Comparison of ENCODE assay signal across 15 cellular contexts in the genomic region with DNA sequence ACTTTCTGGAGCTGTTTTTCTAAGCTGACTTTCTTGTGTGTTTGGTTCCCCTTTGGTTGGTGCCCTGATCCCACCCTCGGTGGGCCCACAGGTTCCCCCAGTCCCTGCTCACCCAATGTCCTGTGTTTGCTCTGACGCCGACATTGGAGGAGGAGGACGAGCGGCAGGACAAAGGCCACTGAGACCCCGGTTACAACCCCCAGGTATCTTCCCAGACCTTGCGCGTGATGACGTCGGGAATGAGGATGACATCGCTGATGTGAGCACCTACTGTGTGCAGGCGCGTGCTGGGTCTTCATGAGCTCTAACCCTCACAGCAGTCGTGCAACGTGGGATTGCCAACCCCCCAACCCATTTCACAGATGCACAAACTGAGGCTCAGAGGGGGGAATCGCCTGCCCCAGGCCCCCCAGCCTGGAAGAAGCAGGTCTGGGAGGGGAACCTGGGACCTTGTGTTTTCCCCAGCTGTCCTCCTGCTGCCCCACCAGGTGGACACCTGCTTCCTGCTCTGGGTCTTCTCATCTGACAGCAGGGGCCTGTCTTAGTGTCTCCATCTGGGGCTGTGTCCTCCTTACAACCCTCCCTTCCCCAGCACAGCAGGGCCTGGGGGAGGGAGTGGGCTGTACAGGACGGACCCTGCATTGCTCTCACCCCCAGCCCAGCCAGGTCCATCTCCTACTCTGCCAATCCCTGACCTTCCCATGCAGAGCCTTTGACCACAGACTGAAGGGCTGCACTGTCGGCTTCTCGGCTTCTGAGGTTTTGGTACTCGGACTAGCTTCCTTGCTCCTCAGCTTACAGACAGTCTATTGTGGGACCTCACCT. TPM values are rescaled to one million over a fixed set of nuclear protein-coding genes. Genes with fewer than 3 reads are reported as not detected.
DNase-seq lines count a peak whose midpoint lies in the region; ATAC-seq lines count a peak whose summit lies in the region.
"Had no signal": no experiment of that assay in that cellular context is flagged by ENCODE, and none has a peak within 500 bp of the region (broad histone marks: within the 10 kb centered on the region; RNA-seq: fewer than 3 reads in every experiment).

No MANE protein-coding gene starts in this region.

- H3K9me2 ChIP-seq in GM23248 (ENCODE audit: insufficient read depth) = no peaks in the 10 kb centered on the region

- H3K4me1 ChIP-seq in GM23248 (ENCODE audit: insufficient read depth) = no peaks in the 10 kb centered on the region

- no peaks in the 10 kb centered on the region for H3K79me2 ChIP-seq in GM23248 (ENCODE audit: insufficient read depth)

- no peaks in the 10 kb centered on the region for H3K36me3 ChIP-seq in GM23248 (ENCODE audit: low read depth)
- H3K36me3 ChIP-seq: thoracic aorta had no signal

- CTCF ChIA-PET in T-cell (lab: Charles Lee) = no interaction called here

- no peak overlapping the region for H3K4me3 ChIP-seq in GM23248
- H3K4me3 ChIP-seq: thoracic aorta had no signal

- no peak overlapping the region for H3K27ac ChIP-seq in GM23248
- H3K27ac ChIP-seq: thoracic aorta had no signal

- H3K4me2 ChIP-seq in GM23248 (ENCODE audit: unreplicated experiment) = no peak overlapping the region

- DNase-seq in activated T-cell treated with anti-CD3 and anti-CD28 coated beads, Interleukin-2, amount 50 U/mL, for 4 hours = no peak
- DNase-seq in activated T-cell treated with anti-CD3 and anti-CD28 coated beads, Interleukin-2, amount 50 U/mL, for 48 hours = no peak
- DNase-seq in T-cell = no peak
- DNase-seq in left lobe of liver (ENCODE audit: low spot score) = no peak
- DNase-seq in stimulated activated naive B cell treated with anti-CD40 and anti-IgM and Interleukin-4, amounts not matched to agents 10 μg/mL and 1 μg/mL and 100 μg/mL, for 72 hours = no peak
- DNase-seq in Kasumi-1 (lab: John Stamatoyannopoulos, UW) = no peak
- no peak for DNase-seq in NCI-H69 (lab: John Stamatoyannopoulos, UW)
- no peak for DNase-seq in GM23248
- DNase-seq: activated CD4-positive, CD25-positive, alpha-beta regulatory T cell had no signal

- peak in 1 of 2 donors; percentile 10 for ATAC-seq in activated T-cell treated with anti-CD3 and anti-CD28 coated beads, Interleukin-2, amount 50 U/mL, for 4 hours
- peak in 2 of 4 experiments; percentile 10 to 30 for ATAC-seq in T-cell (replicated peaks in 1 of 4)
- ATAC-seq in left lobe of liver = peak; percentile 27
- peak; percentile 7 to 19 for ATAC-seq in stimulated activated naive B cell treated with anti-CD40 and anti-IgM and Interleukin-4, amounts not matched to agents 10 μg/mL and 1 μg/mL and 100 μg/mL, for 72 hours (replicated peaks)

- POLR2A ChIA-PET in T-cell (lab: Charles Lee) = no interaction called here

- no peaks in the 10 kb centered on the region for H4K20me1 ChIP-seq in GM23248 (ENCODE audit: insufficient read depth)

- no peaks in the 10 kb centered on the region for H3K9me3 Mint-ChIP-seq in activated T-cell treated with anti-CD3 and anti-CD28 coated beads, Interleukin-2, amount 50 U/mL, for 4 hours
- no peaks in the 10 kb centered on the region for H3K9me3 Mint-ChIP-seq in T-cell
- no peaks in the 10 kb centered on the region for H3K9me3 Mint-ChIP-seq in stimulated activated naive B cell treated with anti-CD40 and anti-IgM and Interleukin-4, amounts not matched to agents 10 μg/mL and 1 μg/mL and 100 μg/mL, for 72 hours
- H3K9me3 Mint-ChIP-seq: activated T-cell treated with anti-CD3 and anti-CD28 coated beads, Interleukin-2, amount 50 U/mL, for 24 hours; neural crest cell had no signal

- H3F3A ChIP-seq in GM23248 (ENCODE audit: insufficient read depth) = no peaks in the 10 kb centered on the region

- H3K4me3 Mint-ChIP-seq in activated T-cell treated with anti-CD3 and anti-CD28 coated beads, Interleukin-2, amount 50 U/mL, for 4 hours = peak overlapping the region; percentile 1
- H3K4me3 Mint-ChIP-seq in T-cell = peak overlapping the region in 2 of 3 donors; percentile 4 to 52
- H3K4me3 Mint-ChIP-seq in stimulated activated naive B cell treated with anti-CD40 and anti-IgM and Interleukin-4, amounts not matched to agents 10 μg/mL and 1 μg/mL and 100 μg/mL, for 72 hours = no peak overlapping the region
- H3K4me3 Mint-ChIP-seq: activated T-cell treated with anti-CD3 and anti-CD28 coated beads, Interleukin-2, amount 50 U/mL, for 24 hours; neural crest cell had no signal

- H3K36me3 Mint-ChIP-seq in activated T-cell treated with anti-CD3 and anti-CD28 coated beads, Interleukin-2, amount 50 U/mL, for 4 hours (ENCODE audit: insufficient read depth) = no peaks in the 10 kb centered on the region
- no peaks in the 10 kb centered on the region for H3K36me3 Mint-ChIP-seq in T-cell
- no peaks in the 10 kb centered on the region for H3K36me3 Mint-ChIP-seq in stimulated activated naive B cell treated with anti-CD40 and anti-IgM and Interleukin-4, amounts not matched to agents 10 μg/mL and 1 μg/mL and 100 μg/mL, for 72 hours

- H3K27me3 Mint-ChIP-seq in activated T-cell treated with anti-CD3 and anti-CD28 coated beads, Interleukin-2, amount 50 U/mL, for 4 hours (ENCODE audit: low read depth) = peaks cover 13% of the 10 kb centered on the region
- peaks cover 0 to 23% of the 10 kb centered on the region in 2 donors for H3K27me3 Mint-ChIP-seq in T-cell
- H3K27me3 Mint-ChIP-seq in stimulated activated naive B cell treated with anti-CD40 and anti-IgM and Interleukin-4, amounts not matched to agents 10 μg/mL and 1 μg/mL and 100 μg/mL, for 72 hours = peaks cover 17 to 61% of the 10 kb centered on the region in 2 donors

- H2AFZ ChIP-seq in GM23248 = no peak overlapping the region

- H3K27me3 ChIP-seq in GM23248 (replicated peaks; ENCODE audit: insufficient read depth) = peaks cover 13% of the 10 kb centered on the region; the same call in 1 of the 2 replicates

- H3K9ac ChIP-seq in GM23248 = no peak overlapping the region

- in situ Hi-C loops in GM23248 (cut with MboI) = no loop called here

- 75% methylated on average over 20 of the region's 20 CpGs for WGBS in GM23248 (ENCODE audit: low coverage in 1 of 2, low lambda C conversion rate in 2 of 2, missing lambda C conversion rate in 2 of 2), 2 experiments

- H3K27ac Mint-ChIP-seq in T-cell = peak overlapping the region; percentile 70 to 81
- H3K27ac Mint-ChIP-seq in stimulated activated naive B cell treated with anti-CD40 and anti-IgM and Interleukin-4, amounts not matched to agents 10 μg/mL and 1 μg/mL and 100 μg/mL, for 72 hours = peak overlapping the region; percentile 77

- no peaks in the 10 kb centered on the region for H3K9me3 ChIP-seq in GM23248 (ENCODE audit: low read depth)
- H3K9me3 ChIP-seq: thoracic aorta had no signal

- H3K4me1 Mint-ChIP-seq in activated T-cell treated with anti-CD3 and anti-CD28 coated beads, Interleukin-2, amount 50 U/mL, for 4 hours (ENCODE audit: low read depth) = peaks cover 16% of the 10 kb centered on the region
- peaks cover 11 to 16% (median 12%) of the 10 kb centered on the region in 3 donors for H3K4me1 Mint-ChIP-seq in T-cell
- peaks cover 14 to 21% of the 10 kb centered on the region in 2 donors for H3K4me1 Mint-ChIP-seq in stimulated activated naive B cell treated with anti-CD40 and anti-IgM and Interleukin-4, amounts not matched to agents 10 μg/mL and 1 μg/mL and 100 μg/mL, for 72 hours

RNA-seq across cellular contexts. Expression of a gene that starts 4.7 kb away (rescaled TPM):
- not detected for total RNA-seq in activated T-cell treated with anti-CD3 and anti-CD28 coated beads, Interleukin-2, amount 50 U/mL, for 4 hours
- total RNA-seq in T-cell = under 1 TPM in 3 of 5 donors, not detected in 2; 0.13 to 0.58 (median 0.43) TPM
- 0.75 TPM for total RNA-seq in left lobe of liver
- total RNA-seq in GM23248 (2014; rRNA removed; shearing (Covaris generic)) = not detected in 2 replicates
- not detected in 2 replicates for polyA plus RNA-seq in GM23248 (2016; fragmentation: Nextera tagmentation; extraction: Ambion mirVana)
- total RNA-seq: kidney epithelial cell, MCF 10A, neural crest cell had no signal

RNA-seq across cellular contexts. Expression of a gene that starts 9.8 kb away (rescaled TPM):
- not detected for total RNA-seq in activated T-cell treated with anti-CD3 and anti-CD28 coated beads, Interleukin-2, amount 50 U/mL, for 4 hours
- total RNA-seq in T-cell = under 1 TPM in 1 of 5 donors, not detected in 4; 0.13 TPM
- total RNA-seq in left lobe of liver = 8.7 TPM
- total RNA-seq in GM23248 (2014; rRNA removed; shearing (Covaris generic)) = not detected in 2 replicates
- not detected in 2 replicates for polyA plus RNA-seq in GM23248 (2016; fragmentation: Nextera tagmentation; extraction: Ambion mirVana)
- total RNA-seq: MCF 10A, neural crest cell, SK-MEL-5 had no signal

RNA-seq across cellular contexts. Expression of a gene that starts 24.5 kb away (rescaled TPM):
- not detected for total RNA-seq in activated T-cell treated with anti-CD3 and anti-CD28 coated beads, Interleukin-2, amount 50 U/mL, for 4 hours
- total RNA-seq in T-cell (1 to 10 TPM in 3 of 5 donors, under 1 TPM in 2; 0.72 to 2.8 (median 1.1) TPM), left lobe of liver (1.2 TPM)
- total RNA-seq in GM23248 (2014; rRNA removed; shearing (Covaris generic)) = not detected in 2 replicates
- 0.13 and 0.53 TPM in 2 replicates for polyA plus RNA-seq in GM23248 (2016; fragmentation: Nextera tagmentation; extraction: Ambion mirVana)
- total RNA-seq: MCF 10A, neural crest cell had no signal

RNA-seq across cellular contexts. Expression of a gene that starts 33.6 kb away (rescaled TPM):
- not detected for total RNA-seq in activated T-cell treated with anti-CD3 and anti-CD28 coated beads, Interleukin-2, amount 50 U/mL, for 4 hours
- total RNA-seq in T-cell (under 1 TPM in 2 of 5 donors, not detected in 3; 0.46 to 0.53 TPM), left lobe of liver (1.7 TPM)
- total RNA-seq in GM23248 (2014; rRNA removed; shearing (Covaris generic)) = not detected in 2 replicates
- not detected in 2 replicates for polyA plus RNA-seq in GM23248 (2016; fragmentation: Nextera tagmentation; extraction: Ambion mirVana)
- total RNA-seq: kidney epithelial cell, MCF 10A, neural crest cell, SK-MEL-5 had no signal

RNA-seq across cellular contexts. Expression of a gene that starts 46.7 kb away (rescaled TPM):
- 1,000 to 10,000 TPM; 2,430 to 2,508 (median 2,489) TPM for total RNA-seq in activated T-cell treated with anti-CD3 and anti-CD28 coated beads, Interleukin-2, amount 50 U/mL, for 4 hours
- total RNA-seq in T-cell (1,000 to 10,000 TPM; 1,706 to 1,922 (median 1,806) TPM), left lobe of liver (482 TPM)
- 1,319 and 1,498 TPM in 2 replicates for total RNA-seq in GM23248 (2014; rRNA removed; shearing (Covaris generic))
- polyA plus RNA-seq in GM23248 (2016; fragmentation: Nextera tagmentation; extraction: Ambion mirVana) = 395 and 404 TPM in 2 replicates

Comparison
In these comparisons a context has a peak if more than half of its experiments do, and no peak if none do; other contexts are left out.
1. H3K4me3 Mint-ChIP-seq: peak in activated T-cell treated with anti-CD3 and anti-CD28 coated beads, Interleukin-2, amount 50 U/mL, for 4 hours (single experiment) and T-cell (2 of 3); none in stimulated activated naive B cell treated with anti-CD40 and anti-IgM and Interleukin-4, amounts not matched to agents 10 μg/mL and 1 μg/mL and 100 μg/mL, for 72 hours (0 of 2).